8 cellular contexts compared by ENCODE assay signal in genomic region chr4:972651-973424, GRCh38. TPM values are rescaled to one million over a fixed set of nuclear protein-coding genes. Genes with fewer than 3 reads are reported as not detected.
A peak's percentile ranks its signal among the peaks of the same experiment; 100 is the strongest.
DNase-seq lines count a peak whose midpoint lies in the region; ATAC-seq, FAIRE-seq and TF ChIP-seq lines count a peak whose summit lies in the region.

No MANE protein-coding gene starts in this region.

- no peak overlapping the region for H3K27ac ChIP-seq in trophoblast cell (ENCODE audit: low read depth, low read length)
- no peak overlapping the region for H3K27ac ChIP-seq in aorta (ENCODE audit: low read depth in 1 of 2, low read length in 2 of 2)

- H2AK5ac ChIP-seq in trophoblast cell (ENCODE audit: low read length) = peak overlapping the region; percentile 26

- peaks cover 7 to 8% of the 10 kb centered on the region in 2 donors for H3K36me3 Mint-ChIP-seq in CD14-positive monocyte

- peak; percentile 53 for ATAC-seq in GM21528 (IDR thresholded peaks at IDR 0.05; ENCODE audit: low FRiP score, unreplicated experiment)
- ATAC-seq in aorta (ENCODE audit: low FRiP score) = peak; percentile 31

- peak overlapping the region; percentile 41 for H4K91ac ChIP-seq in trophoblast cell (ENCODE audit: low read depth, low read length)

- peak overlapping the region; percentile 67 for H4K12ac ChIP-seq in trophoblast cell (ENCODE audit: low read depth, low read length)

- peak overlapping the region; percentile 73 for H3K9ac ChIP-seq in trophoblast cell (ENCODE audit: low read length)

- no peaks in the 10 kb centered on the region for H3K79me2 ChIP-seq in trophoblast cell (ENCODE audit: control insufficient read depth, insufficient read depth, low read length, poor library complexity)

- DNase-seq in CD14-positive monocyte (ENCODE audit: low spot score) = no peak
- DNase-seq in LHCN-M2 (ENCODE audit: low read depth) = peak; percentile 11
- DNase-seq in activated T-cell treated with anti-CD3 and anti-CD28 coated beads for 48 hours (ENCODE audit: low read depth) = peak; percentile 41
- peak; percentile 20 for DNase-seq in fibroblast of villous mesenchyme (ENCODE audit: low read depth)
- peak in 1 of 2 donors; percentile 22 for DNase-seq in trophoblast cell
- no peak for DNase-seq in aorta
- no peak for DNase-seq in RCC 7860 (ENCODE audit: low spot score)

- H3K9me3 ChIP-seq in trophoblast cell (ENCODE audit: insufficient read depth, low read depth, low read length) = peaks cover 23% of the 10 kb centered on the region
- no peaks in the 10 kb centered on the region for H3K9me3 ChIP-seq in aorta (ENCODE audit: control insufficient read depth, low read length)

- no peak for FAIRE-seq in RCC 7860 (lab: Jason Lieb, UNC)

- peak overlapping the region; percentile 20 for H3K4ac ChIP-seq in trophoblast cell (ENCODE audit: low read depth, low read length)

- peaks cover 3 to 26% (median 10%) of the 10 kb centered on the region in 3 donors for H3K27me3 Mint-ChIP-seq in CD14-positive monocyte (ENCODE audit: low read depth in 3 of 3)

- intact Hi-C loops in CD14-positive monocyte (cut with micrococcal nuclease) = loop anchor here (2.0 to 10.0 kb wide), 5 partner anchors 34 to 188 kb away; partner anchors contain the start of gene FGFRL1 (in 1 of the 2)
- intact Hi-C loops in aorta (cut with DNase I) = loop anchor here in 1 of 2 donors (5.0 kb wide), 1 partner anchor 41 kb away; the partner anchor contains the start of genes GAK and TMEM175

- TF ChIP-seq CTCF in CD14-positive monocyte (IDR thresholded peaks at IDR 0.05) = no peak
- no peak for TF ChIP-seq CTCF in fibroblast of villous mesenchyme (IDR thresholded peaks at IDR 0.05; ENCODE audit: insufficient read depth, low read depth, low read length)

- H3K27ac Mint-ChIP-seq in CD14-positive monocyte = no peak overlapping the region

- H2BK120ac ChIP-seq in trophoblast cell (ENCODE audit: insufficient read depth, low read length, poor library complexity) = no peak overlapping the region

- peak overlapping the region; percentile 68 for H3K18ac ChIP-seq in trophoblast cell (ENCODE audit: low read length)

- peak overlapping the region; percentile 94 for H2AFZ ChIP-seq in trophoblast cell (ENCODE audit: insufficient read depth, low read length, poor library complexity)

- H2BK5ac ChIP-seq in trophoblast cell (ENCODE audit: low read depth, low read length, poor library complexity) = no peak overlapping the region

- H3K14ac ChIP-seq in trophoblast cell (ENCODE audit: low read length) = peak overlapping the region; percentile 85

- H3K27me3 ChIP-seq in trophoblast cell (ENCODE audit: insufficient read depth, low read length) (peaks cover 23% of the 10 kb centered on the region), aorta (ENCODE audit: control insufficient read depth in 1 of 2, insufficient read depth in 2 of 2, low read length in 1 of 2) (no peaks in the 10 kb centered on the region)

- H3K4me3 Mint-ChIP-seq in CD14-positive monocyte = peak overlapping the region; percentile 68 to 77

- H3K4me1 Mint-ChIP-seq in CD14-positive monocyte = peaks cover 15% of the 10 kb centered on the region

- H3K36me3 ChIP-seq in trophoblast cell (ENCODE audit: control insufficient read depth in 1 of 2, insufficient read depth in 2 of 2, low read length in 2 of 2) (no peaks in the 10 kb centered on the region), aorta (ENCODE audit: control insufficient read depth in 1 of 2, insufficient read depth in 2 of 2, low read length in 1 of 2) (no peaks in the 10 kb centered on the region)

- H3K4me3 ChIP-seq in fibroblast of villous mesenchyme (ENCODE audit: low read depth, low read length) (peak overlapping the region; percentile 77), trophoblast cell (ENCODE audit: low read depth, low read length) (peak overlapping the region; percentile 71), aorta (ENCODE audit: low read length in 2 of 2) (peak overlapping the region; percentile 70 to 90)

- peaks cover 4% of the 10 kb centered on the region for H3K79me1 ChIP-seq in trophoblast cell (ENCODE audit: low read length)

- peak overlapping the region; percentile 78 for H3K4me2 ChIP-seq in trophoblast cell (ENCODE audit: low read length)

- H3K9me3 Mint-ChIP-seq in CD14-positive monocyte = peaks cover 0 to 5% (median 4%) of the 10 kb centered on the region in 7 donors

- WGBS in trophoblast cell (ENCODE audit: extremely low coverage, insufficient coverage, insufficient read length) = no CpG with 5 or more reads among the region's 65 CpGs
- WGBS in aorta, 2 donors = 1% methylated on average over 49 to 65 of the region's 65 CpGs

- peak overlapping the region; percentile 80 for H4K8ac ChIP-seq in trophoblast cell (ENCODE audit: low read depth, low read length)

- H3K4me1 ChIP-seq in trophoblast cell (ENCODE audit: control insufficient read depth in 1 of 2, insufficient read depth in 2 of 2, low read length in 2 of 2) (peaks cover 9 to 10% of the 10 kb centered on the region in 2 experiments), aorta (ENCODE audit: control insufficient read depth in 1 of 2, insufficient read depth in 2 of 2, low read length in 2 of 2) (no peaks in the 10 kb centered on the region)

- peak overlapping the region; percentile 34 for H2BK12ac ChIP-seq in trophoblast cell (ENCODE audit: low read length)

- no peak overlapping the region for H3K23ac ChIP-seq in trophoblast cell (ENCODE audit: low read length)

RNA-seq across cellular contexts. Expression of gene DGKQ, which starts 0.5 kb away (rescaled TPM):
- polyA plus RNA-seq in CD14-positive monocyte (1 to 10 TPM in 1 of 2 donors, under 1 TPM in 1; 0.58 to 2.4 TPM), aorta (10 to 100 TPM in 1 of 2 donors, 1 to 10 TPM in 1; 5.4 to 13.4 TPM)
- total RNA-seq in LHCN-M2 (2014; rRNA removed) (15.8 and 20.6 TPM in 2 replicates), fibroblast of villous mesenchyme (11.2 and 13.2 TPM in 2 replicates), aorta (10 to 100 TPM; 11.2 to 14.2 TPM)
- polyA plus RNA-seq in LHCN-M2 (2012) = 7.9 TPM
- polyA plus RNA-seq in trophoblast cell (2013) = 4.2 TPM in 2 replicates

RNA-seq across cellular contexts. Expression of gene IDUA, which starts 14.0 kb away (rescaled TPM):
- 1 to 10 TPM; 6.4 to 8.5 TPM for polyA plus RNA-seq in CD14-positive monocyte
- total RNA-seq in LHCN-M2 (2014; rRNA removed) = 15.8 and 16.8 TPM in 2 replicates
- polyA plus RNA-seq in LHCN-M2 (2012) = 5.7 TPM
- 10.4 and 19.3 TPM in 2 replicates for total RNA-seq in fibroblast of villous mesenchyme
- polyA plus RNA-seq in trophoblast cell (2013) = 2.0 and 2.2 TPM in 2 replicates
- 10 to 100 TPM; 27.5 to 44.2 TPM for total RNA-seq in aorta
- 10 to 100 TPM in 1 of 2 donors, 1 to 10 TPM in 1; 5.9 to 42.5 TPM for polyA plus RNA-seq in aorta

RNA-seq across cellular contexts. Expression of gene SLC26A1, which starts 20.4 kb away (rescaled TPM):
- under 1 TPM; 0.16 to 0.18 TPM for polyA plus RNA-seq in CD14-positive monocyte
- total RNA-seq in LHCN-M2 (2014; rRNA removed) = not detected in 2 replicates
- 0.87 TPM for polyA plus RNA-seq in LHCN-M2 (2012)
- under 0.01 and 0.32 TPM in 2 replicates for total RNA-seq in fibroblast of villous mesenchyme
- polyA plus RNA-seq in trophoblast cell (2013) = 0.10 TPM in 1 of 2 replicates, not detected in the other
- total RNA-seq in aorta = under 1 TPM in 1 of 2 donors, not detected in 1; 0.45 TPM
- under 1 TPM; 0.38 to 0.87 TPM for polyA plus RNA-seq in aorta

RNA-seq across cellular contexts. Expression of gene FGFRL1, which starts 38.6 kb away (rescaled TPM):
- under 1 TPM; 0.17 to 0.28 TPM for polyA plus RNA-seq in CD14-positive monocyte
- total RNA-seq in LHCN-M2 (2014; rRNA removed) = 16.4 and 17.8 TPM in 2 replicates
- 12.1 TPM for polyA plus RNA-seq in LHCN-M2 (2012)
- 8.1 and 8.6 TPM in 2 replicates for total RNA-seq in fibroblast of villous mesenchyme
- polyA plus RNA-seq in trophoblast cell (2013) = 17.6 and 18.3 TPM in 2 replicates
- total RNA-seq in aorta = 10 to 100 TPM; 28.9 to 32.9 TPM
- 10 to 100 TPM in 1 of 2 donors, 1 to 10 TPM in 1; 6.9 to 19.5 TPM for polyA plus RNA-seq in aorta

RNA-seq across cellular contexts. Expression of gene TMEM175, which starts 40.6 kb away (rescaled TPM):
- polyA plus RNA-seq in CD14-positive monocyte (10 to 100 TPM; 18.9 to 20.7 TPM), aorta (10 to 100 TPM; 35.2 to 81.3 TPM)
- total RNA-seq in LHCN-M2 (2014; rRNA removed) (27.6 and 30.1 TPM in 2 replicates), fibroblast of villous mesenchyme (8.2 and 10.3 TPM in 2 replicates), aorta (10 to 100 TPM; 17.4 to 26.0 TPM)
- polyA plus RNA-seq in LHCN-M2 (2012) = 23.7 TPM
- polyA plus RNA-seq in trophoblast cell (2013) = 13.5 and 15.8 TPM in 2 replicates

Comparison
In these comparisons a context has a peak if more than half of its experiments do, and no peak if none do; other contexts are left out.
1. DNase-seq: peak in LHCN-M2 (single experiment), activated T-cell treated with anti-CD3 and anti-CD28 coated beads for 48 hours (single experiment) and fibroblast of villous mesenchyme (single experiment); none in CD14-positive monocyte (single experiment), aorta (0 of 2) and RCC 7860 (single experiment).
2. Peak in every context shown above with its lines, with median percentiles within 50 percentile points of each other: H3K4me3 ChIP-seq.